8 cellular contexts compared by ENCODE assay signal in genomic region chr9:35488566-35489312, GRCh38. TPM values are rescaled to one million over a fixed set of nuclear protein-coding genes. Genes with fewer than 3 reads are reported as not detected.
DNase-seq lines count a peak whose midpoint lies in the region; ATAC-seq and TF ChIP-seq lines count a peak whose summit lies in the region.

No MANE protein-coding gene starts in this region.

- intact Hi-C loops in lower lobe of right lung (cut with DNase I), result no loop called here

- no peaks in the 10 kb centered on the region for H3K27me3 ChIP-seq in brain microvascular endothelial cell (replicated peaks)
- H3K27me3 ChIP-seq in lower lobe of right lung (ENCODE audit: low read depth), result no peaks in the 10 kb centered on the region
- H3K27me3 ChIP-seq in upper lobe of left lung, result no peaks in the 10 kb centered on the region

- no peaks in the 10 kb centered on the region for H3K9me3 Mint-ChIP-seq in activated naive CD4-positive, alpha-beta T cell treated with anti-CD3 and anti-CD28 coated beads, Interleukin-2, amount 10 ng/mL, durations not matched to agents 7 days and 5 days

- H3K4me1 ChIP-seq in lower lobe of right lung (peaks cover 28% of the 10 kb centered on the region), upper lobe of left lung (peaks cover 11 to 36% (median 18%) of the 10 kb centered on the region in 4 donors)

- in situ Hi-C loops in brain microvascular endothelial cell (cut with HindIII; ENCODE audit: low pct_ligation_motif_present, low sequenced_read_pairs), result no loop called here

- TF ChIP-seq EP300 in upper lobe of left lung (IDR thresholded peaks at IDR 0.05), result no peak

- H3K4me3 ChIP-seq in brain microvascular endothelial cell (ENCODE audit: low read depth, low read length) (peak overlapping the region; percentile 96), lower lobe of right lung (peak overlapping the region; percentile 87), upper lobe of left lung (peak overlapping the region in 3 of 4 donors; percentile 69 to 90 (median 86))

- DNase-seq in activated naive CD4-positive, alpha-beta T cell treated with anti-CD3 and anti-CD28 coated beads, Interleukin-2, amount 10 ng/mL, durations not matched to agents 7 days and 5 days, result no peak
- DNase-seq in activated naive CD4-positive, alpha-beta T cell treated with anti-CD3 and anti-CD28 coated beads, Interleukin-2, amount 50 U/mL, for 16 hours, result no peak
- DNase-seq in brain microvascular endothelial cell, result no peak
- DNase-seq in lower lobe of right lung, result no peak
- no peak for DNase-seq in upper lobe of left lung
- DNase-seq in NCI-H1092 treated with DMSO at 0.1 percent for 48 hours (lab: John Stamatoyannopoulos, UW), result no peak
- DNase-seq in globus pallidus (ENCODE audit: low spot score), result no peak
- DNase-seq in epidermal melanocyte (ENCODE audit: insufficient read length, low spot score), result no peak

- H3K27ac Mint-ChIP-seq in activated naive CD4-positive, alpha-beta T cell treated with anti-CD3 and anti-CD28 coated beads, Interleukin-2, amount 10 ng/mL, durations not matched to agents 7 days and 5 days, result no peak overlapping the region

- TF ChIP-seq CTCF in brain microvascular endothelial cell (IDR thresholded peaks at IDR 0.05; ENCODE audit: low read depth, low read length, missing control alignments) (no peak), lower lobe of right lung (IDR thresholded peaks at IDR 0.05) (no peak), upper lobe of left lung (IDR thresholded peaks at IDR 0.05) (no peak)

- H3K27ac ChIP-seq in brain microvascular endothelial cell (peak overlapping the region; percentile 94), lower lobe of right lung (peak overlapping the region; percentile 86), upper lobe of left lung (peak overlapping the region; percentile 90 to 95 (median 93))

- ATAC-seq in lower lobe of right lung (no peak), upper lobe of left lung (ENCODE audit: low FRiP score in 2 of 2) (no peak)

- TF ChIP-seq POLR2A in upper lobe of left lung (IDR thresholded peaks at IDR 0.05), result no peak

- peaks cover 29% of the 10 kb centered on the region for H3K27me3 Mint-ChIP-seq in activated naive CD4-positive, alpha-beta T cell treated with anti-CD3 and anti-CD28 coated beads, Interleukin-2, amount 10 ng/mL, durations not matched to agents 7 days and 5 days

- no peaks in the 10 kb centered on the region for H3K9me3 ChIP-seq in lower lobe of right lung
- no peaks in the 10 kb centered on the region for H3K9me3 ChIP-seq in upper lobe of left lung

- H3K4me3 Mint-ChIP-seq in activated naive CD4-positive, alpha-beta T cell treated with anti-CD3 and anti-CD28 coated beads, Interleukin-2, amount 10 ng/mL, durations not matched to agents 7 days and 5 days, result peak overlapping the region; percentile 49

- CTCF ChIA-PET in activated naive CD4-positive, alpha-beta T cell treated with anti-CD3 and anti-CD28 coated beads, Interleukin-2, amount 10 ng/mL, durations not matched to agents 7 days and 5 days (lab: Charles Lee), result interaction anchor here (0.6 to 1.6 kb wide), 4 partner anchors 63 to 786 kb away, joined by 3 to 14 read pairs (median 6); no protein-coding TSS in a partner anchor

- H3K36me3 Mint-ChIP-seq in activated naive CD4-positive, alpha-beta T cell treated with anti-CD3 and anti-CD28 coated beads, Interleukin-2, amount 10 ng/mL, durations not matched to agents 7 days and 5 days, result no peaks in the 10 kb centered on the region

- H3K4me1 Mint-ChIP-seq in activated naive CD4-positive, alpha-beta T cell treated with anti-CD3 and anti-CD28 coated beads, Interleukin-2, amount 10 ng/mL, durations not matched to agents 7 days and 5 days, result peaks cover 29% of the 10 kb centered on the region

- WGBS in upper lobe of left lung, 2 donors, result 83 to 90% methylated on average over 10 of the region's 10 CpGs

- no peaks in the 10 kb centered on the region for H3K36me3 ChIP-seq in brain microvascular endothelial cell (replicated peaks)
- H3K36me3 ChIP-seq in lower lobe of right lung, result no peaks in the 10 kb centered on the region
- no peaks in the 10 kb centered on the region for H3K36me3 ChIP-seq in upper lobe of left lung

RNA-seq across cellular contexts. Expression of gene RUSC2, which starts 1.2 kb away (rescaled TPM):
- 23.6 TPM for total RNA-seq in lower lobe of right lung
- total RNA-seq in upper lobe of left lung, result 10 to 100 TPM; 16.0 to 42.7 (median 28.0) TPM
